In the genomic region with DNA sequence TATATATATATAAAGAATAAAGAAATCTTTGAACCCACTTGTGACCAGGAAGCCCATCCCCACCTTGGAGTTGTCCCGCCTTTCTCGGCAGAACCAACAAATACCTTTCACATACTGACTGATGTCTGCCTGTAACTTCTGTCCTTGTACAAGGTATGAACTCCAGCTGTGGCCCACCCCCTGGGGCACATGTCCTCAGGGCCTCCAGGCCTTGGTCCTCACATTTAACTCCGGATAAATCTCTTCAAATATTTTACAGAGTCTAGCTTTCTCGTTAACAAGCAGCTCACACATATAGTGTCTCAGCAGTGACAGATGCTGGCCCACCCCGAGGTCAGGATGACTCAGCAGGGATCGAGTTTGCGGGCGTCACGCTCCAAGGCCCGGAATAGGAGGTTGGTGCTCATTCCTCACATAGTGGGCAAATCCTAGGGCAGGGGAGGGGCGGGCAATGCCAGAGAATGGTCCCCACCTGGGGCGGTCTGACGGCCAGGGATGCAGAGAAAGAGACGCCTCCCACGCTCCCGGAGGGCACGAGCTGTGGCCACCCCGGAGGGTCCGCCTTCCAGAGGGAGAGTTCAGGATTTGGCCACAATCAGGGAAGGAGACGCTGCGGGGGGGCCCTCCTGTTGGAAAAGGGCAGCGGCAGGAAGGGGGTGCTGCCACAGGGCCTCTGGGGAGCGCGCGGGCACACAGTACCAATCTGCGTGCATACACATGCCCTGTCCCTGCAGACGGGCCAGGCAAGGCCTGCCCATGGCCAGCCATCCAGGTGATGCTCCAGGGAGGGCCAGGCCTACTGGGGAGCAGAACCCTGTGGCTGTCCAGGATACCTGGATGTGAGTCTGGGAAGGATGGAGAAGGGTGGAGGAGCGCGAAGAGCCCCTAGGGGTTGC, we compare ENCODE assay signal across 8 cellular contexts.
DNase-seq lines count a peak whose midpoint lies in the region; ATAC-seq and TF ChIP-seq lines count a peak whose summit lies in the region.
"Not testable (repeated sequence)": the region's sequence is repeated elsewhere in the genome, so short reads cannot be mapped to it uniquely, and the experiment has no call there.

No MANE protein-coding gene starts in this region.

- not testable (repeated sequence) for H3K27ac ChIP-seq in CD4-positive, CD25-positive, alpha-beta regulatory T cell (ENCODE audit: insufficient read depth, low read length, poor library complexity, severe bottlenecking)

- peaks cover 13% of the 10 kb centered on the region for H3K36me3 Mint-ChIP-seq in CD4-positive, CD25-positive, alpha-beta regulatory T cell
- peaks cover 14% of the 10 kb centered on the region for H3K36me3 Mint-ChIP-seq in T-cell
- H3K36me3 Mint-ChIP-seq in activated naive CD8-positive, alpha-beta T cell treated with anti-CD3 and anti-CD28 coated beads for 36 hours, result peaks cover 57% of the 10 kb centered on the region
- not testable (repeated sequence) for H3K36me3 Mint-ChIP-seq in natural killer cell treated with Interleukin-12 subunit alpha and Interleukin-12 subunit beta and Interleukin-15 and Interleukin-18, amount 100 ng/mL, for 72 hours

- POLR2A ChIA-PET in T-cell (lab: Charles Lee), result not testable (repeated sequence)

- peak; percentile 96 for TF ChIP-seq EP300 in Ishikawa (IDR thresholded peaks at IDR 0.05; ENCODE audit: borderline replicate concordance)

- H3K4me1 Mint-ChIP-seq in CD4-positive, CD25-positive, alpha-beta regulatory T cell, result peaks cover 10 to 87% (median 46%) of the 10 kb centered on the region in 4 donors
- H3K4me1 Mint-ChIP-seq in T-cell, result peaks cover 79 to 88% (median 81%) of the 10 kb centered on the region in 3 donors
- H3K4me1 Mint-ChIP-seq in activated naive CD8-positive, alpha-beta T cell treated with anti-CD3 and anti-CD28 coated beads for 36 hours, result peaks cover 82% of the 10 kb centered on the region
- peaks cover 56 to 62% of the 10 kb centered on the region in 2 donors for H3K4me1 Mint-ChIP-seq in natural killer cell treated with Interleukin-12 subunit alpha and Interleukin-12 subunit beta and Interleukin-15 and Interleukin-18, amount 100 ng/mL, for 72 hours (ENCODE audit: low read depth in 2 of 2)
- peaks cover 98% of the 10 kb centered on the region for H3K4me1 Mint-ChIP-seq in stimulated activated naive CD8-positive, alpha-beta T cell treated with anti-CD3 and anti-CD28 coated beads, Interleukin-15, amount 100 ng/mL, for 72 hours

- peak overlapping the region; percentile 29 to 91 (median 82) for H3K27ac Mint-ChIP-seq in CD4-positive, CD25-positive, alpha-beta regulatory T cell
- peak overlapping the region; percentile 59 to 79 for H3K27ac Mint-ChIP-seq in T-cell
- peak overlapping the region; percentile 69 for H3K27ac Mint-ChIP-seq in activated naive CD8-positive, alpha-beta T cell treated with anti-CD3 and anti-CD28 coated beads for 36 hours
- peak overlapping the region; percentile 94 to 96 for H3K27ac Mint-ChIP-seq in natural killer cell treated with Interleukin-12 subunit alpha and Interleukin-12 subunit beta and Interleukin-15 and Interleukin-18, amount 100 ng/mL, for 72 hours
- peak overlapping the region; percentile 53 to 93 for H3K27ac Mint-ChIP-seq in stimulated activated naive CD8-positive, alpha-beta T cell treated with anti-CD3 and anti-CD28 coated beads, Interleukin-15, amount 100 ng/mL, for 72 hours

- H3K4me1 ChIP-seq in CD4-positive, CD25-positive, alpha-beta regulatory T cell (ENCODE audit: control insufficient read depth, insufficient read depth, low read length, poor library complexity, severe bottlenecking), result peaks cover 39% of the 10 kb centered on the region
- H3K4me1 ChIP-seq in endocrine pancreas (ENCODE audit: control insufficient read depth, insufficient read depth, low read length), result not testable (repeated sequence)

- H3K4me3 Mint-ChIP-seq in CD4-positive, CD25-positive, alpha-beta regulatory T cell, result peak overlapping the region in 2 of 4 donors; percentile 10 to 87
- H3K4me3 Mint-ChIP-seq in T-cell, result peak overlapping the region in 1 of 3 donors; percentile 20
- not testable (repeated sequence) for H3K4me3 Mint-ChIP-seq in activated naive CD8-positive, alpha-beta T cell treated with anti-CD3 and anti-CD28 coated beads for 36 hours
- peak overlapping the region; percentile 57 for H3K4me3 Mint-ChIP-seq in natural killer cell treated with Interleukin-12 subunit alpha and Interleukin-12 subunit beta and Interleukin-15 and Interleukin-18, amount 100 ng/mL, for 72 hours
- H3K4me3 Mint-ChIP-seq in stimulated activated naive CD8-positive, alpha-beta T cell treated with anti-CD3 and anti-CD28 coated beads, Interleukin-15, amount 100 ng/mL, for 72 hours, result peak overlapping the region in 1 of 2 donors; percentile 51

- H3K9me3 Mint-ChIP-seq in CD4-positive, CD25-positive, alpha-beta regulatory T cell; T-cell; activated naive CD8-positive, alpha-beta T cell treated with anti-CD3 and anti-CD28 coated beads for 36 hours; natural killer cell treated with Interleukin-12 subunit alpha and Interleukin-12 subunit beta and Interleukin-15 and Interleukin-18, amount 100 ng/mL, for 72 hours; stimulated activated naive CD8-positive, alpha-beta T cell treated with anti-CD3 and anti-CD28 coated beads, Interleukin-15, amount 100 ng/mL, for 72 hours: not testable (repeated sequence)

- not testable (repeated sequence) for H3K27me3 ChIP-seq in CD4-positive, CD25-positive, alpha-beta regulatory T cell (ENCODE audit: control insufficient read depth, insufficient read depth, low read length); endocrine pancreas (ENCODE audit: control insufficient read depth, insufficient read depth, low read length)

- peak; percentile 3; the same call in 1 of the 2 replicates for TF ChIP-seq RAD21 in Ishikawa (IDR thresholded peaks at IDR 0.05; ENCODE audit: low read depth)

- ATAC-seq in CD4-positive, CD25-positive, alpha-beta regulatory T cell (ENCODE audit: low read depth in 2 of 2); T-cell (replicated peaks in 1 of 4); natural killer cell treated with Interleukin-12 subunit alpha and Interleukin-12 subunit beta and Interleukin-15 and Interleukin-18, amount 100 ng/mL, for 72 hours; stimulated activated naive CD8-positive, alpha-beta T cell treated with anti-CD3 and anti-CD28 coated beads, Interleukin-15, amount 100 ng/mL, for 72 hours: not testable (repeated sequence)

- H3K36me3 ChIP-seq in CD4-positive, CD25-positive, alpha-beta regulatory T cell (ENCODE audit: control insufficient read depth, insufficient read depth, low read length); endocrine pancreas (ENCODE audit: control insufficient read depth, insufficient read depth, low read length): not testable (repeated sequence)

- H3K27me3 Mint-ChIP-seq in CD4-positive, CD25-positive, alpha-beta regulatory T cell; T-cell; activated naive CD8-positive, alpha-beta T cell treated with anti-CD3 and anti-CD28 coated beads for 36 hours; natural killer cell treated with Interleukin-12 subunit alpha and Interleukin-12 subunit beta and Interleukin-15 and Interleukin-18, amount 100 ng/mL, for 72 hours; stimulated activated naive CD8-positive, alpha-beta T cell treated with anti-CD3 and anti-CD28 coated beads, Interleukin-15, amount 100 ng/mL, for 72 hours: not testable (repeated sequence)

- H3K9me3 ChIP-seq in CD4-positive, CD25-positive, alpha-beta regulatory T cell (ENCODE audit: control insufficient read depth in 2 of 2, low read length in 2 of 2); endocrine pancreas (ENCODE audit: control insufficient read depth, low read length): not testable (repeated sequence)

- H3K4me3 ChIP-seq in CD4-positive, CD25-positive, alpha-beta regulatory T cell (ENCODE audit: low read depth, low read length); endocrine pancreas (ENCODE audit: control insufficient read depth, insufficient read depth, low read length): not testable (repeated sequence)

- not testable (repeated sequence) for DNase-seq in CD4-positive, CD25-positive, alpha-beta regulatory T cell; activated naive CD8-positive, alpha-beta T cell treated with anti-CD3 and anti-CD28 coated beads for 36 hours; natural killer cell treated with Interleukin-12 subunit alpha and Interleukin-12 subunit beta and Interleukin-15 and Interleukin-18, amount 100 ng/mL, for 72 hours (ENCODE audit: low spot score)
- DNase-seq in T-cell (peak in 3 of 34 experiments; percentile 1 to 16 (median 2)), hepatic stellate cell (ENCODE audit: low spot score) (peak; percentile 17)
- peak in 1 of 2 donors; percentile 13 for DNase-seq in stimulated activated naive CD8-positive, alpha-beta T cell treated with anti-CD3 and anti-CD28 coated beads, Interleukin-15, amount 100 ng/mL, for 72 hours

- CTCF ChIA-PET in T-cell (lab: Charles Lee), result not testable (repeated sequence)

- peak overlapping the region; percentile 1 for H3K9ac ChIP-seq in endocrine pancreas (ENCODE audit: control insufficient read depth, insufficient read depth, low read length)
